In the genomic region with DNA sequence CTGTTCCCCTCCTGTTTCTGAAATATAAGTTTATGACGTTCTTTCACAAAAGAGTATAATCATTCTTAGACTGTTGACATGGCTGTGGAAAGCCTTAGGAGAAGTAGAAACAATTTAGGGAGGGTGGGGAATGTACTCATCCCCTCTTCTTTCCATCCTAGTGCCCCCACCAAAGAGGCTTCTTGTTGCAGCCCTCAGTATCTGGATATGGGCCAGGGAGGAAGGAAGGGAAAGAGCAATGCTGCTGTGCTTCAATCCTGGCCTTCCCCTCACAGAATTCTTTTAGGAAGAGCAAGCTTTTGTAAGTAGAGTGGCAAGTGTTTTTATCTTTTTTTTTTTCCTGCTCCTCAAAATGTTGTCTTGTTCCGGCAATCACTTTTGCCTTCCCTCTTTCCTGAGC, we compare ENCODE assay signal across 1 cellular context.
TF ChIP-seq lines count a peak whose summit lies in the region.

No MANE protein-coding gene starts in this region.

TF ChIP-seq in IMR-90, 13 proteins besides CTCF, POLR2A, EP300 and RAD21 (continued from another document):
- TF ChIP-seq FOS (IDR thresholded peaks at IDR 0.05; ENCODE audit: low read depth, low read length) (no peak), BHLHE40 (IDR thresholded peaks at IDR 0.05; ENCODE audit: low read depth, low read length) (no peak), MXI1 (IDR thresholded peaks at IDR 0.05; ENCODE audit: borderline replicate concordance, low read depth, low read length) (no peak), NFE2L2 (IDR thresholded peaks at IDR 0.05; ENCODE audit: low read depth, low read length) (no peak), RCOR1 (IDR thresholded peaks at IDR 0.05; ENCODE audit: insufficient replicate concordance, low read length) (no peak), MAZ (IDR thresholded peaks at IDR 0.05; ENCODE audit: borderline replicate concordance, low read depth, low read length) (no peak), CHD1 (IDR thresholded peaks at IDR 0.05; ENCODE audit: low read depth, low read length) (no peak), SMC3 (IDR thresholded peaks at IDR 0.05; ENCODE audit: low read depth, low read length) (no peak)
- TF ChIP-seq, protein P1, sequence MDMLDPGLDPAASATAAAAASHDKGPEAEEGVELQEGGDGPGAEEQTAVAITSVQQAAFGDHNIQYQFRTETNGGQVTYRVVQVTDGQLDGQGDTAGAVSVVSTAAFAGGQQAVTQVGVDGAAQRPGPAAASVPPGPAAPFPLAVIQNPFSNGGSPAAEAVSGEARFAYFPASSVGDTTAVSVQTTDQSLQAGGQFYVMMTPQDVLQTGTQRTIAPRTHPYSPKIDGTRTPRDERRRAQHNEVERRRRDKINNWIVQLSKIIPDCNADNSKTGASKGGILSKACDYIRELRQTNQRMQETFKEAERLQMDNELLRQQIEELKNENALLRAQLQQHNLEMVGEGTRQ (IDR thresholded peaks at IDR 0.05; ENCODE audit: low read depth, low read length): no peak
